In genomic region chr11:46127150-46127638, GRCh38 we compare ENCODE assay signal across 8 cellular contexts. TPM values are rescaled to one million over a fixed set of nuclear protein-coding genes. Genes with fewer than 3 reads are reported as not detected.
DNase-seq lines count a peak whose midpoint lies in the region; ATAC-seq and TF ChIP-seq lines count a peak whose summit lies in the region.

No MANE protein-coding gene starts in this region.

- peaks cover 4% of the 10 kb centered on the region for H3F3A ChIP-seq in SK-N-SH (replicated peaks; ENCODE audit: insufficient read depth)

- H3K4me1 ChIP-seq in SK-N-SH (ENCODE audit: control insufficient read depth in 1 of 2, insufficient read depth in 2 of 2, low read depth in 1 of 2, low read length in 1 of 2) (peaks cover 6 to 8% of the 10 kb centered on the region in 2 experiments; a peak in 3 of 4 replicates), right lobe of liver (no peaks in the 10 kb centered on the region)

- H3K79me2 ChIP-seq in SK-N-SH (ENCODE audit: insufficient read depth) = no peaks in the 10 kb centered on the region

- H3K4me2 ChIP-seq in SK-N-SH = no peak overlapping the region

- no peaks in the 10 kb centered on the region for H4K20me1 ChIP-seq in SK-N-SH (ENCODE audit: insufficient read depth)

- H3K9me3 ChIP-seq in SK-N-SH (no peaks in the 10 kb centered on the region), right lobe of liver (no peaks in the 10 kb centered on the region)

- POLR2A ChIA-PET in SK-N-SH (lab: Yijun Ruan, JAX) = no interaction called here

- H3K9ac ChIP-seq in SK-N-SH = no peak overlapping the region

- intact Hi-C loops in right lobe of liver (cut with DNase I) = no loop called here

- H3K27me3 ChIP-seq in SK-N-SH (ENCODE audit: insufficient read depth) (no peaks in the 10 kb centered on the region), right lobe of liver (no peaks in the 10 kb centered on the region)

- TF ChIP-seq CTCF in SK-N-SH (IDR thresholded peaks at IDR 0.05) = peak; percentile 33; the same call in 1 of the 2 replicates
- peak; percentile 30 to 52 (median 38) for TF ChIP-seq CTCF in right lobe of liver (IDR thresholded peaks at IDR 0.05)

- H3K9me2 ChIP-seq in SK-N-SH = no peaks in the 10 kb centered on the region

- H3K27ac ChIP-seq in SK-N-SH (ENCODE audit: low read depth in 2 of 2, low read length in 1 of 2) (no peak overlapping the region), right lobe of liver (no peak overlapping the region)

- ATAC-seq in GM18511 (IDR thresholded peaks at IDR 0.05; ENCODE audit: unreplicated experiment) (peak; percentile 84), HG03439 (IDR thresholded peaks at IDR 0.05; ENCODE audit: unreplicated experiment) (peak; percentile 58), right lobe of liver (peak; percentile 90 to 96 (median 92)), GM19455 (IDR thresholded peaks at IDR 0.05; ENCODE audit: unreplicated experiment) (no peak)

- no peak overlapping the region for H2AFZ ChIP-seq in SK-N-SH (ENCODE audit: low read depth)

- peak; percentile 91 for DNase-seq in AG08395 (ENCODE audit: low spot score)
- DNase-seq in SK-N-SH = peak; percentile 39
- DNase-seq in amniotic stem cell (lab: John Stamatoyannopoulos, UW) = peak; percentile 35
- peak in 2 of 3 donors; percentile 27 to 56 for DNase-seq in right lobe of liver
- DNase-seq in NCI-H1092 (lab: John Stamatoyannopoulos, UW) = no peak

- TF ChIP-seq RAD21 in SK-N-SH (IDR thresholded peaks at IDR 0.05; ENCODE audit: low read length) = peak; percentile 9; the same call in 1 of the 2 replicates

- no peaks in the 10 kb centered on the region for H3K36me3 ChIP-seq in SK-N-SH (replicated peaks in 1 of 2; ENCODE audit: control insufficient read depth in 1 of 2, insufficient read depth in 2 of 2, low read length in 1 of 2)
- no peaks in the 10 kb centered on the region for H3K36me3 ChIP-seq in right lobe of liver

- no peak for TF ChIP-seq POLR2A in right lobe of liver (IDR thresholded peaks at IDR 0.05)

- 61% methylated on average over 5 of the region's 5 CpGs for WGBS in SK-N-SH (ENCODE audit: low lambda C conversion rate)
- WGBS in right lobe of liver (ENCODE audit: insufficient coverage, low coverage, low lambda C conversion rate, missing lambda C conversion rate) = 29% methylated on average over 5 of the region's 5 CpGs

- CTCF ChIA-PET in SK-N-SH (lab: Yijun Ruan, JAX) = interaction anchor here (2.9 kb wide), 1 partner anchor 112 kb away, joined by 13 read pairs; no protein-coding TSS in a partner anchor

- no peak for TF ChIP-seq EP300 in SK-N-SH (IDR thresholded peaks at IDR 0.05; ENCODE audit: borderline replicate concordance in 1 of 2, low read depth in 1 of 2, low read length in 1 of 2)

- H3K4me3 ChIP-seq in SK-N-SH (ENCODE audit: low read depth in 2 of 2, low read length in 1 of 2) (no peak overlapping the region), right lobe of liver (no peak overlapping the region)

TF ChIP-seq in SK-N-SH, 30 proteins besides CTCF, POLR2A, EP300 and RAD21:
- TF ChIP-seq RFX5 (IDR thresholded peaks at IDR 0.05; ENCODE audit: low read length) = no peak
- no peak for TF ChIP-seq YY1 (IDR thresholded peaks at IDR 0.05; ENCODE audit: low read depth)
- no peak for TF ChIP-seq FOXJ3 (CRISPR knock-in tag; IDR thresholded peaks at IDR 0.05)
- TF ChIP-seq TAF1 (IDR thresholded peaks at IDR 0.05; ENCODE audit: borderline replicate concordance, low read depth, low read length) = no peak
- no peak for TF ChIP-seq RXRA (IDR thresholded peaks at IDR 0.05; ENCODE audit: borderline replicate concordance, low read depth)
- TF ChIP-seq TEAD4 (IDR thresholded peaks at IDR 0.05; ENCODE audit: borderline replicate concordance, insufficient read depth) = no peak
- no peak for TF ChIP-seq USF2 (IDR thresholded peaks at IDR 0.05; ENCODE audit: borderline replicate concordance, low read depth, low read length)
- no peak for TF ChIP-seq SIN3A (IDR thresholded peaks at IDR 0.05; ENCODE audit: borderline replicate concordance, low read depth, low read length)
- no peak for TF ChIP-seq TCF12 (IDR thresholded peaks at IDR 0.05)
- TF ChIP-seq, protein P1, sequence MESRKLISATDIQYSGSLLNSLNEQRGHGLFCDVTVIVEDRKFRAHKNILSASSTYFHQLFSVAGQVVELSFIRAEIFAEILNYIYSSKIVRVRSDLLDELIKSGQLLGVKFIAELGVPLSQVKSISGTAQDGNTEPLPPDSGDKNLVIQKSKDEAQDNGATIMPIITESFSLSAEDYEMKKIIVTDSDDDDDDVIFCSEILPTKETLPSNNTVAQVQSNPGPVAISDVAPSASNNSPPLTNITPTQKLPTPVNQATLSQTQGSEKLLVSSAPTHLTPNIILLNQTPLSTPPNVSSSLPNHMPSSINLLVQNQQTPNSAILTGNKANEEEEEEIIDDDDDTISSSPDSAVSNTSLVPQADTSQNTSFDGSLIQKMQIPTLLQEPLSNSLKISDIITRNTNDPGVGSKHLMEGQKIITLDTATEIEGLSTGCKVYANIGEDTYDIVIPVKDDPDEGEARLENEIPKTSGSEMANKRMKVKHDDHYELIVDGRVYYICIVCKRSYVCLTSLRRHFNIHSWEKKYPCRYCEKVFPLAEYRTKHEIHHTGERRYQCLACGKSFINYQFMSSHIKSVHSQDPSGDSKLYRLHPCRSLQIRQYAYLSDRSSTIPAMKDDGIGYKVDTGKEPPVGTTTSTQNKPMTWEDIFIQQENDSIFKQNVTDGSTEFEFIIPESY (IDR thresholded peaks at IDR 0.05; ENCODE audit: borderline replicate concordance, low read depth) = no peak
- TF ChIP-seq FOSL2 (IDR thresholded peaks at IDR 0.05; ENCODE audit: borderline replicate concordance, low read depth) = no peak
- TF ChIP-seq MXI1 (IDR thresholded peaks at IDR 0.05; ENCODE audit: low read depth, low read length) = no peak
- TF ChIP-seq JUND (IDR thresholded peaks at IDR 0.05) = no peak
- no peak for TF ChIP-seq MEF2A (IDR thresholded peaks at IDR 0.05; ENCODE audit: borderline replicate concordance, low read depth)
- no peak for TF ChIP-seq PBX3 (IDR thresholded peaks at IDR 0.05)
- TF ChIP-seq ELF1 (IDR thresholded peaks at IDR 0.05) = no peak
- TF ChIP-seq CHD2 (IDR thresholded peaks at IDR 0.05; ENCODE audit: low read length, partially characterized antibody) = no peak
- no peak for TF ChIP-seq RCOR1 (IDR thresholded peaks at IDR 0.05; ENCODE audit: low read length)

RNA-seq across cellular contexts. Expression of gene PHF21A, which starts 5.9 kb away (rescaled TPM):
- 18.8 and 20.9 TPM in 2 replicates for polyA plus RNA-seq in SK-N-SH (2012; rRNA removed)
- 14.3 and 16.7 TPM in 2 replicates for polyA plus RNA-seq in SK-N-SH (2012; cell fraction: cytosol; rRNA removed)
- 59.1 and 60.8 TPM in 2 replicates for polyA plus RNA-seq in SK-N-SH (2012; cell fraction: nucleus; rRNA removed)
- total RNA-seq in right lobe of liver = 10 to 100 TPM in 5 of 6 experiments, 1 to 10 TPM in 1; 9.2 to 17.1 (median 10.4) TPM
